13 cellular contexts compared by ENCODE assay signal in the genomic region with DNA sequence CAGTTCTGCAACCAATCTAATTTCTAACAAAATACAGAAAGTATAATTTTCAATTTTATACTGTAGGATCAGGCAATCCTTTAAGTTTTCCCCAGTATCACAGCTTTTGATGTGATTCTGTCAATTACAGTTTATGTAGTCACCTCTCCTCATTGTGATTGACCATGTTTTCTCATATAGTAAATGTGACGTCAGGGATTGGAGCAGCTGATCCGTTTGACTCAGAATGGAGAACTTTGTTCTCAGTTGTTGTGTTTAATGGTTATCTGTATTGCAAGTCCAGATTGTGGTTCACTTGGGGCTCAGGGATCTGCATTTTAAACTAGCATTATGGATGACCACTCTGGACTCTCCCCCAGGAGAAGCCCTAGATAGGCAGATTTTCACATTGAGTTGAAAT.
DNase-seq lines count a peak whose midpoint lies in the region; ATAC-seq and TF ChIP-seq lines count a peak whose summit lies in the region.
"Had no signal": no experiment of that assay in that cellular context is flagged by ENCODE, and none has a peak within 500 bp of the region (broad histone marks: within the 10 kb centered on the region; RNA-seq: fewer than 3 reads in every experiment).

No MANE protein-coding gene starts in this region.

- H3K27ac ChIP-seq in VCaP, result peak overlapping the region; percentile 81
- peak overlapping the region; percentile 30 for H3K27ac ChIP-seq in hepatocyte
- no peak overlapping the region for H3K27ac ChIP-seq in heart left ventricle

- no peaks in the 10 kb centered on the region for H3K9me2 ChIP-seq in hepatocyte (replicated peaks; ENCODE audit: insufficient read depth)

- 64% methylated on average over 2 of the region's 2 CpGs for whole genome bisulfite sequencing in hepatocyte (ENCODE audit: low lambda C conversion rate, missing lambda C conversion rate)
- 48 to 59% (median 57%) methylated on average over 2 of the region's 2 CpGs for WGBS in heart left ventricle, 4 donors

- no peak overlapping the region for H3K4me2 ChIP-seq in hepatocyte

- H3K36me3 ChIP-seq in hepatocyte (replicated peaks; ENCODE audit: insufficient read depth, low read depth) (no peaks in the 10 kb centered on the region), MG63 (no peaks in the 10 kb centered on the region), heart left ventricle (no peaks in the 10 kb centered on the region)

- TF ChIP-seq CTCF in VCaP (conservative IDR thresholded peaks at IDR 0.05), result no peak
- TF ChIP-seq CTCF in hepatocyte (IDR thresholded peaks at IDR 0.05; ENCODE audit: poor library complexity), result no peak
- TF ChIP-seq CTCF in heart left ventricle (IDR thresholded peaks at IDR 0.05), result no peak

- H3K27me3 ChIP-seq in hepatocyte (no peaks in the 10 kb centered on the region), MG63 (peaks cover 67% of the 10 kb centered on the region), heart left ventricle (peaks cover 0 to 44% (median 19%) of the 10 kb centered on the region in 9 donors)

- H3K4me1 ChIP-seq in hepatocyte (ENCODE audit: insufficient read depth), result peaks cover 4% of the 10 kb centered on the region
- H3K4me1 ChIP-seq in heart left ventricle, result no peaks in the 10 kb centered on the region
- H3K4me1 ChIP-seq: Caco-2 had no signal

- H4K20me1 ChIP-seq in hepatocyte (ENCODE audit: insufficient read depth, poor library complexity, severe bottlenecking), result no peaks in the 10 kb centered on the region

- peak; percentile 2 for DNase-seq in GM19238 (ENCODE audit: insufficient read length, low spot score)
- DNase-seq in hepatocyte (ENCODE audit: low spot score), result no peak
- no peak for DNase-seq in MG63
- no peak for DNase-seq in NCI-H1092 treated with DMSO at 0.1 percent for 48 hours (lab: John Stamatoyannopoulos, UW)
- DNase-seq in heart left ventricle, result no peak
- DNase-seq in DMS 273 treated with DMSO at 0.1 percent for 48 hours (lab: John Stamatoyannopoulos, UW), result no peak
- DNase-seq: Caco-2; CD8-positive, alpha-beta T cell; HCEC 1CT; HFFc6; KG1 had no signal

- ATAC-seq in GM21526 (IDR thresholded peaks at IDR 0.05; ENCODE audit: low FRiP score, unreplicated experiment) (peak; percentile 19), heart left ventricle (no peak)
- ATAC-seq: CD8-positive, alpha-beta T cell had no signal

- intact Hi-C loops in heart left ventricle (cut with DNase I), result no loop called here

- no peak overlapping the region for H2AFZ ChIP-seq in hepatocyte

- no peaks in the 10 kb centered on the region for H3K79me2 ChIP-seq in hepatocyte

- no peaks in the 10 kb centered on the region for H3K9me3 ChIP-seq in hepatocyte (ENCODE audit: low read depth)
- H3K9me3 ChIP-seq in MG63, result no peaks in the 10 kb centered on the region
- H3K9me3 ChIP-seq in heart left ventricle, result no peaks in the 10 kb centered on the region
- H3K9me3 ChIP-seq: Caco-2 had no signal

- no peak for TF ChIP-seq POLR2A in heart left ventricle (IDR thresholded peaks at IDR 0.05)

- H3K4me3 ChIP-seq in hepatocyte, result no peak overlapping the region
- H3K4me3 ChIP-seq in MG63, result no peak overlapping the region
- H3K4me3 ChIP-seq in heart left ventricle, result no peak overlapping the region

Comparison
In these comparisons a context has a peak if more than half of its experiments do, and no peak if none do; other contexts are left out.
1. H3K27ac ChIP-seq: peak in VCaP (single experiment) and hepatocyte (single experiment); none in heart left ventricle (0 of 12).